ENCODE assay signal across 8 cellular contexts in the genomic region with DNA sequence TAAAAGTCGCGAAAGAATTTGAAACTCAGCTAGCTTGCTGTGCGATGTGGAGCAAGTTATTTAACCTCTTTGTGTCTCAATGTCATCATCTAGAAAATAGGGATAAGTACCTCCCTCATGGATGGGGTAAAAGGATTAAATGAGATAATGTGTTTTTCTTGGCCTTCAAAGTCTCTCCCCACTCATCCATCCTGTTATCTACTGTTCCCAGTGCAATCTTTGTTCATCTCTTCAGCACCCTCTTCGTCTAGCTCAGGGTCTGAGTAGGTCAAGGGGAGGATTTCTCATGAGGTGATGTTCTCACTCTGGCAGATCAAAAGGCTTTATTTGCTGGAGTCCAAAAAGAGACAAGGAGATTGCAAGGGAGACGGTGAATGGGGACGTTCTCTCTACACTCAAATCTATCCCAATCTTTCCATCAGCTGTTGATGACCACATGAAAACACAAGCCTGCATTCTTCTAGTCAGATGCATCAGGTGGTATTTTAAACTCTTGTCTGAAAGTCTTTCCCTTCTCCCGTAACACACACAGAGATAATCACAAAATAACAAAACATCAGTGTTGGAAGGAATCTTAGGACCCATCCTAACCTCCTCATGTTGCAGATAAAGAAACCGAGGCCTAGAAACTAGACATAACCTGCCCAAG. TPM values are rescaled to one million over a fixed set of nuclear protein-coding genes. Genes with fewer than 3 reads are reported as not detected.
DNase-seq lines count a peak whose midpoint lies in the region; ATAC-seq and TF ChIP-seq lines count a peak whose summit lies in the region.

No MANE protein-coding gene starts in this region.

- H3K9me3 Mint-ChIP-seq in dendritic cell treated with granulocyte-macrophage colony-stimulating factor and Interleukin-4, amounts not matched to agents 40 ng/mL and 50 ng/mL, for 4 days: no peaks in the 10 kb centered on the region
- H3K9me3 Mint-ChIP-seq in naive thymus-derived CD4-positive, alpha-beta T cell: no peaks in the 10 kb centered on the region

- H3K4me3 Mint-ChIP-seq in dendritic cell treated with granulocyte-macrophage colony-stimulating factor and Interleukin-4, amounts not matched to agents 40 ng/mL and 50 ng/mL, for 4 days: peak overlapping the region; percentile 90
- H3K4me3 Mint-ChIP-seq in naive thymus-derived CD4-positive, alpha-beta T cell: peak overlapping the region; percentile 95 to 100 (median 98)

- peak overlapping the region; percentile 76 for H3K27ac ChIP-seq in KOPT-K1 (ENCODE audit: low read depth, low read length, poor library complexity, severe bottlenecking)
- H3K27ac ChIP-seq in naive thymus-derived CD4-positive, alpha-beta T cell (ENCODE audit: low read depth, low read length): peak overlapping the region; percentile 90

- ATAC-seq in naive thymus-derived CD4-positive, alpha-beta T cell: no peak
- ATAC-seq in left colon (no peak), HG03097 (IDR thresholded peaks at IDR 0.05; ENCODE audit: low FRiP score, unreplicated experiment) (no peak)

- no peak for DNase-seq in AG10803 (ENCODE audit: low read depth)
- no peak for DNase-seq in naive thymus-derived CD4-positive, alpha-beta T cell
- no peak for DNase-seq in SKM-1 (lab: John Stamatoyannopoulos, UW; ENCODE audit: unreplicated experiment)
- DNase-seq in left colon: no peak
- no peak for DNase-seq in GOT3 (lab: John Stamatoyannopoulos, UW)

- H3K36me3 ChIP-seq in KOPT-K1 (ENCODE audit: insufficient read depth, low read length): peaks cover 22% of the 10 kb centered on the region
- H3K36me3 ChIP-seq in naive thymus-derived CD4-positive, alpha-beta T cell (ENCODE audit: control insufficient read depth in 2 of 3, insufficient read depth in 3 of 3, low read length in 3 of 3): peaks cover 0 to 11% (median 0%) of the 10 kb centered on the region in 3 experiments

- CTCF ChIA-PET in naive thymus-derived CD4-positive, alpha-beta T cell (lab: Charles Lee): no interaction called here

- H3K9me3 ChIP-seq in KOPT-K1 (ENCODE audit: insufficient read depth, low read length, poor library complexity, severe bottlenecking): no peaks in the 10 kb centered on the region
- no peaks in the 10 kb centered on the region for H3K9me3 ChIP-seq in naive thymus-derived CD4-positive, alpha-beta T cell (ENCODE audit: control insufficient read depth in 2 of 3, low read length in 3 of 3)

- peaks cover 66% of the 10 kb centered on the region for H3K4me1 Mint-ChIP-seq in dendritic cell treated with granulocyte-macrophage colony-stimulating factor and Interleukin-4, amounts not matched to agents 40 ng/mL and 50 ng/mL, for 4 days (ENCODE audit: low read depth)
- peaks cover 47 to 81% (median 78%) of the 10 kb centered on the region in 7 donors for H3K4me1 Mint-ChIP-seq in naive thymus-derived CD4-positive, alpha-beta T cell

- no peaks in the 10 kb centered on the region for H3K27me3 Mint-ChIP-seq in dendritic cell treated with granulocyte-macrophage colony-stimulating factor and Interleukin-4, amounts not matched to agents 40 ng/mL and 50 ng/mL, for 4 days
- no peaks in the 10 kb centered on the region for H3K27me3 Mint-ChIP-seq in naive thymus-derived CD4-positive, alpha-beta T cell

- H3K27me3 ChIP-seq in naive thymus-derived CD4-positive, alpha-beta T cell (ENCODE audit: control insufficient read depth in 2 of 2, insufficient read depth in 2 of 2, low read length in 2 of 2): no peaks in the 10 kb centered on the region

- TF ChIP-seq CTCF in AG10803 (conservative IDR thresholded peaks at IDR 0.05; ENCODE audit: low read length): no peak

- peak overlapping the region; percentile 75 for H3K4me3 ChIP-seq in AG10803 (ENCODE audit: low read length)
- peak overlapping the region; percentile 95 for H3K4me3 ChIP-seq in naive thymus-derived CD4-positive, alpha-beta T cell (ENCODE audit: low read length)

- peak overlapping the region; percentile 97 for H3K27ac Mint-ChIP-seq in dendritic cell treated with granulocyte-macrophage colony-stimulating factor and Interleukin-4, amounts not matched to agents 40 ng/mL and 50 ng/mL, for 4 days
- peak overlapping the region; percentile 92 to 99 (median 99) for H3K27ac Mint-ChIP-seq in naive thymus-derived CD4-positive, alpha-beta T cell

- intact Hi-C loops in dendritic cell treated with granulocyte-macrophage colony-stimulating factor and Interleukin-4, amounts not matched to agents 40 ng/mL and 50 ng/mL, for 4 days (cut with micrococcal nuclease): no loop called here
- intact Hi-C loops in naive thymus-derived CD4-positive, alpha-beta T cell (cut with micrococcal nuclease): loop anchor here (2.0 to 10.0 kb wide), 5 partner anchors 17 to 1093 kb away; partner anchors contain the start of genes FAH (in 1 of the 2), MEX3B (in 1 of the 2) and MTHFS (in 1 of the 2)
- intact Hi-C loops in left colon (cut with DNase I, micrococcal nuclease): no loop called here

- POLR2A ChIA-PET in naive thymus-derived CD4-positive, alpha-beta T cell (lab: Charles Lee): interaction anchor here (1.4 to 7.3 kb wide), 2 partner anchors 14 to 278 kb away, joined by 3 to 87 read pairs; partner anchors contain the start of gene TLNRD1

- H3K4me1 ChIP-seq in naive thymus-derived CD4-positive, alpha-beta T cell (ENCODE audit: control insufficient read depth in 2 of 2, insufficient read depth in 2 of 2, low read length in 2 of 2): peaks cover 34 to 45% of the 10 kb centered on the region in 2 donors

- peaks cover 36% of the 10 kb centered on the region for H3K36me3 Mint-ChIP-seq in dendritic cell treated with granulocyte-macrophage colony-stimulating factor and Interleukin-4, amounts not matched to agents 40 ng/mL and 50 ng/mL, for 4 days (ENCODE audit: low read depth)
- peaks cover 0 to 11% (median 7%) of the 10 kb centered on the region in 5 donors for H3K36me3 Mint-ChIP-seq in naive thymus-derived CD4-positive, alpha-beta T cell

RNA-seq across cellular contexts. Expression of gene MESD, which starts 1.3 kb away (rescaled TPM):
- total RNA-seq in naive thymus-derived CD4-positive, alpha-beta T cell: 10 to 100 TPM; 17.1 to 42.5 (median 38.3) TPM
- polyA plus RNA-seq in naive thymus-derived CD4-positive, alpha-beta T cell: 10 to 100 TPM; 20.7 to 29.3 TPM
- 10 to 100 TPM; 21.2 TPM for total RNA-seq in left colon

RNA-seq across cellular contexts. Expression of gene TLNRD1, which starts 12.5 kb away (rescaled TPM):
- total RNA-seq in naive thymus-derived CD4-positive, alpha-beta T cell: 10 to 100 TPM; 11.5 to 33.0 (median 22.5) TPM
- 1 to 10 TPM; 2.2 to 4.8 TPM for polyA plus RNA-seq in naive thymus-derived CD4-positive, alpha-beta T cell
- 10 to 100 TPM; 23.8 to 24.3 TPM for total RNA-seq in left colon

Comparison
In these comparisons a context has a peak if more than half of its experiments do, and no peak if none do; other contexts are left out.
1. intact Hi-C loops: an anchor here in naive thymus-derived CD4-positive, alpha-beta T cell (2.0 to 10.0 kb wide); none called in dendritic cell treated with granulocyte-macrophage colony-stimulating factor and Interleukin-4, amounts not matched to agents 40 ng/mL and 50 ng/mL, for 4 days and left colon.